Comparison of ENCODE assay signal across 8 cellular contexts in the genomic region with DNA sequence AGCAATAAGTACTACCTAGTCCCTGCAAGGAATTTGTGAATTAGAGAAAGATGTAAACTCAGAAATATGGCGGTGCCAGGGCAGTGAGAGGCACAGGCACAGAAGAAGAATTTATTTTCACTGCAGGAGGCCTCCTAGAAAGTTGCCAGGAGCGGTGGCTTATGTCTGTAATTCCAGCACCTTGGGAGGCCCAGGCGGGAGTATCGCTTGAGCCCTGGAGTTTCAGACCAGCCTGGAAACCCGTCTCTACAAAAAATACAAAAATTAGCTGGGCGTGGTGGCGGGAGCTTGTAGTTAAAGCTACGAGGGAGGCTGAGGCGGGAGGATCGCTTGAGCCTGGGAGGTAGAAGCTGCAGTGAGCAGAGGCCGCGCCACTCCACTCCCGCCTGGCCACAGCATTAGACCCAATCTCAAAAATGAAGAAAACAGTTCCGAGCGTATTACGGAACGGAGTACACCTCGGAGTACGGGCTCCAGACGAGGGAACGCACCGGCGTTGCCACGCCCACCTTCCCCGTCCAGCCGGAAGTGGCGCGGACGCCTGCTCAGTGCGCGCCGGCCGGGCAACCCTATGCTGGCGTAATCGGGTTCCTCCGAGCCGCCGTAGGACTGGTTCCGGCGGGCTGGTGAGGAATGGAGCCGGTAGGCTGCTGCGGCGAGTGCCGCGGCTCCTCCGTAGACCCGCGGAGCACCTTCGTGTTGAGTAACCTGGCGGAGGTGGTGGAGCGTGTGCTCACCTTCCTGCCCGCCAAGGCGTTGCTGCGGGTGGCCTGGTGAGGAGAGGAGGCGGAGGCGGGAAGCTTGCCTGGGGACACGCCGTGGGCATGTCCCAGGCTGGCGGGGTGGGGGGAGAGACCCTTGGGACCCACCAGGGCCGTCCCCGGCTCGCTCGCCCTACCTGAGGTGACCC. TPM values are rescaled to one million over a fixed set of nuclear protein-coding genes. Genes with fewer than 3 reads are reported as not detected.
A peak's percentile ranks its signal among the peaks of the same experiment; 100 is the strongest.
DNase-seq lines count a peak whose midpoint lies in the region; ATAC-seq, FAIRE-seq and TF ChIP-seq lines count a peak whose summit lies in the region.

Gene FBXO22 (plus strand): TSS at position 548 of the 910 bp plus-strand sequence. CDS start 86 bp downstream, at position 634.

- H3K9me3 Mint-ChIP-seq in WTC11: no peaks in the 10 kb centered on the region

- peak within 1 kb of the TSS; percentile 97 for H3K4me2 ChIP-seq in smooth muscle cell

- peak within 1 kb of the TSS; percentile 75 for H2AFZ ChIP-seq in smooth muscle cell (ENCODE audit: low read depth)

- H4K20me1 ChIP-seq in smooth muscle cell (ENCODE audit: low read depth): peaks cover 23% of the 10 kb centered on the region

- peak within 1 kb of the TSS; percentile 79 for H3K9ac ChIP-seq in smooth muscle cell (ENCODE audit: low read depth)

- DNase-seq in ACHN: peak; percentile 89
- DNase-seq in NCI-H2196 (lab: John Stamatoyannopoulos, UW; ENCODE audit: unreplicated experiment): peak; percentile 86
- DNase-seq in WTC11 (ENCODE audit: low spot score): peak; percentile 96
- DNase-seq in bronchial epithelial cell (ENCODE audit: low read depth): peak; percentile 80
- DNase-seq in iPS-NIHi7 (ENCODE audit: extremely low spot score): peak; percentile 90
- peak; percentile 50 for DNase-seq in smooth muscle cell (lab: John Stamatoyannopoulos, UW; ENCODE audit: unreplicated experiment)

- peaks cover 35% of the 10 kb centered on the region for H3F3A ChIP-seq in smooth muscle cell (ENCODE audit: low read depth)

- peak within 1 kb of the TSS; percentile 99 for H3K4me3 Mint-ChIP-seq in WTC11

- in situ Hi-C loops in ACHN (cut with HindIII; ENCODE audit: low pct_ligation_motif_present, low pct_unique_long_range_greater_than_20kb, low sequenced_read_pairs): no loop called here

- H3K4me1 Mint-ChIP-seq in WTC11: peaks cover 45% of the 10 kb centered on the region

- 2% methylated on average over 55 of the region's 63 CpGs for WGBS in smooth muscle cell (ENCODE audit: low lambda C conversion rate)

- POLR2A ChIA-PET in WTC11 (lab: Charles Lee): interaction anchor here (0.7 kb wide), 1 partner anchor 20 kb away, joined by 3 read pairs; no protein-coding TSS in a partner anchor

- no peak for FAIRE-seq in bronchial epithelial cell (lab: Jason Lieb, UNC)

- peaks cover 45% of the 10 kb centered on the region for H3K79me2 ChIP-seq in smooth muscle cell (ENCODE audit: low read depth)

- no peaks in the 10 kb centered on the region for H3K27me3 Mint-ChIP-seq in WTC11 (ENCODE audit: low read depth)

- peak within 1 kb of the TSS; percentile 100 for H3K27ac Mint-ChIP-seq in WTC11

- H3K36me3 ChIP-seq in bronchial epithelial cell (ENCODE audit: control insufficient read depth, insufficient read depth, low read length) (peaks cover 11% of the 10 kb centered on the region), smooth muscle cell (ENCODE audit: low read depth) (no peaks in the 10 kb centered on the region)

- ATAC-seq in GM18868 (IDR thresholded peaks at IDR 0.05; ENCODE audit: unreplicated experiment) (peak; percentile 93), HG03103 (IDR thresholded peaks at IDR 0.05; ENCODE audit: low read depth, unreplicated experiment) (peak; percentile 93), WTC11 (peak; percentile 90)

- H3K27me3 ChIP-seq in bronchial epithelial cell (ENCODE audit: control insufficient read depth, insufficient read depth, low read length) (no peaks in the 10 kb centered on the region), smooth muscle cell (ENCODE audit: low read depth) (no peaks in the 10 kb centered on the region)

- peaks cover 25% of the 10 kb centered on the region for H3K36me3 Mint-ChIP-seq in WTC11

- TF ChIP-seq CTCF in WTC11 (IDR thresholded peaks at IDR 0.05): no peak
- TF ChIP-seq CTCF in bronchial epithelial cell (IDR thresholded peaks at IDR 0.05; ENCODE audit: insufficient read depth, low read length, severe bottlenecking): no peak
- no peak for TF ChIP-seq CTCF in smooth muscle cell (IDR thresholded peaks at IDR 0.05; ENCODE audit: borderline replicate concordance, insufficient read depth, poor library complexity, severe bottlenecking)

- H3K4me1 ChIP-seq in smooth muscle cell (ENCODE audit: low read depth): peaks cover 22% of the 10 kb centered on the region

- H3K27ac ChIP-seq in smooth muscle cell (ENCODE audit: low read depth): peak within 1 kb of the TSS; percentile 74

- H3K9me3 ChIP-seq in smooth muscle cell (replicated peaks; ENCODE audit: low read depth): no peaks in the 10 kb centered on the region

- H3K4me3 ChIP-seq in bronchial epithelial cell (ENCODE audit: low read depth, low read length) (peak within 1 kb of the TSS; percentile 76), smooth muscle cell (peak within 1 kb of the TSS; percentile 82)

- CTCF ChIA-PET in WTC11 (lab: Charles Lee): interaction anchor here (1.0 to 2.4 kb wide), 5 partner anchors 19 to 117 kb away, joined by 4 to 11 read pairs (median 8); no protein-coding TSS in a partner anchor

TF ChIP-seq in WTC11, 78 proteins besides CTCF, POLR2A, EP300 and RAD21 (continues in another document):
- TF ChIP-seq ZNF416 (CRISPR knock-in tag; IDR thresholded peaks at IDR 0.05) (no peak), TP53 (CRISPR knock-in tag; IDR thresholded peaks at IDR 0.05) (peak; percentile 77; the same call in 1 of the 2 replicates), TEAD1 (CRISPR knock-in tag; IDR thresholded peaks at IDR 0.05) (peak; percentile 60), KAT7 (CRISPR knock-in tag; IDR thresholded peaks at IDR 0.05; ENCODE audit: borderline replicate concordance) (peak; percentile 87), SP1 (CRISPR knock-in tag; conservative IDR thresholded peaks at IDR 0.05) (peak; percentile 98), TEAD4 (CRISPR knock-in tag; IDR thresholded peaks at IDR 0.05) (no peak), ZNF396 (CRISPR knock-in tag; IDR thresholded peaks at IDR 0.05; ENCODE audit: borderline replicate concordance) (no peak), FOXP1 (CRISPR knock-in tag; IDR thresholded peaks at IDR 0.05; ENCODE audit: borderline replicate concordance) (peak; percentile 95), ZNF138 (CRISPR knock-in tag; conservative IDR thresholded peaks at IDR 0.05) (no peak), IRF2 (CRISPR knock-in tag; IDR thresholded peaks at IDR 0.05; ENCODE audit: borderline replicate concordance, low read depth) (no peak), ZNF263 (CRISPR knock-in tag; IDR thresholded peaks at IDR 0.05; ENCODE audit: low read depth) (no peak), ATF1 (CRISPR knock-in tag; IDR thresholded peaks at IDR 0.05) (0 out of 2 replicates have a peak, but pooled peaks have one; percentile 86), ZNF512 (CRISPR knock-in tag; IDR thresholded peaks at IDR 0.05; ENCODE audit: borderline replicate concordance) (no peak), MYBL2 (CRISPR knock-in tag; IDR thresholded peaks at IDR 0.05) (peak; percentile 90), ZNF232 (CRISPR knock-in tag; IDR thresholded peaks at IDR 0.05) (no peak), FOXK1 (CRISPR knock-in tag; IDR thresholded peaks at IDR 0.05) (peak; percentile 93), ATF3 (CRISPR knock-in tag; conservative IDR thresholded peaks at IDR 0.05) (no peak), ZBTB21 (CRISPR knock-in tag; IDR thresholded peaks at IDR 0.05; ENCODE audit: borderline replicate concordance) (0 out of 2 replicates have a peak, but pooled peaks have one; percentile 43), RELA (CRISPR knock-in tag; IDR thresholded peaks at IDR 0.05; ENCODE audit: borderline replicate concordance) (peak; percentile 58; the same call in 1 of the 2 replicates), NFYB (CRISPR knock-in tag; conservative IDR thresholded peaks at IDR 0.05; ENCODE audit: low read depth) (no peak)
- TF ChIP-seq, protein P1, sequence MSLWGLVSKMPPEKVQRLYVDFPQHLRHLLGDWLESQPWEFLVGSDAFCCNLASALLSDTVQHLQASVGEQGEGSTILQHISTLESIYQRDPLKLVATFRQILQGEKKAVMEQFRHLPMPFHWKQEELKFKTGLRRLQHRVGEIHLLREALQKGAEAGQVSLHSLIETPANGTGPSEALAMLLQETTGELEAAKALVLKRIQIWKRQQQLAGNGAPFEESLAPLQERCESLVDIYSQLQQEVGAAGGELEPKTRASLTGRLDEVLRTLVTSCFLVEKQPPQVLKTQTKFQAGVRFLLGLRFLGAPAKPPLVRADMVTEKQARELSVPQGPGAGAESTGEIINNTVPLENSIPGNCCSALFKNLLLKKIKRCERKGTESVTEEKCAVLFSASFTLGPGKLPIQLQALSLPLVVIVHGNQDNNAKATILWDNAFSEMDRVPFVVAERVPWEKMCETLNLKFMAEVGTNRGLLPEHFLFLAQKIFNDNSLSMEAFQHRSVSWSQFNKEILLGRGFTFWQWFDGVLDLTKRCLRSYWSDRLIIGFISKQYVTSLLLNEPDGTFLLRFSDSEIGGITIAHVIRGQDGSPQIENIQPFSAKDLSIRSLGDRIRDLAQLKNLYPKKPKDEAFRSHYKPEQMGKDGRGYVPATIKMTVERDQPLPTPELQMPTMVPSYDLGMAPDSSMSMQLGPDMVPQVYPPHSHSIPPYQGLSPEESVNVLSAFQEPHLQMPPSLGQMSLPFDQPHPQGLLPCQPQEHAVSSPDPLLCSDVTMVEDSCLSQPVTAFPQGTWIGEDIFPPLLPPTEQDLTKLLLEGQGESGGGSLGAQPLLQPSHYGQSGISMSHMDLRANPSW (CRISPR knock-in tag; conservative IDR thresholded peaks at IDR 0.05; ENCODE audit: low read depth): no peak

RNA-seq across cellular contexts. Expression of gene FBXO22, which starts in this region (rescaled TPM):
- 90.3 to 95.7 TPM (median 90.9 TPM) in 3 replicates for total RNA-seq in WTC11 (2021)
- 59.8 and 87.4 TPM in 2 replicates for total RNA-seq in bronchial epithelial cell
- total RNA-seq in smooth muscle cell: 51.5 and 55.9 TPM in 2 replicates
- 60.1 and 70.4 TPM in 2 replicates for polyA plus RNA-seq in smooth muscle cell

Comparison
In these comparisons a context has a peak if more than half of its experiments do, and no peak if none do; other contexts are left out.
1. Peak in every context shown above with its lines: DNase-seq, ATAC-seq, H3K4me3 ChIP-seq and H3K27ac ChIP-seq.